In the genomic region with DNA sequence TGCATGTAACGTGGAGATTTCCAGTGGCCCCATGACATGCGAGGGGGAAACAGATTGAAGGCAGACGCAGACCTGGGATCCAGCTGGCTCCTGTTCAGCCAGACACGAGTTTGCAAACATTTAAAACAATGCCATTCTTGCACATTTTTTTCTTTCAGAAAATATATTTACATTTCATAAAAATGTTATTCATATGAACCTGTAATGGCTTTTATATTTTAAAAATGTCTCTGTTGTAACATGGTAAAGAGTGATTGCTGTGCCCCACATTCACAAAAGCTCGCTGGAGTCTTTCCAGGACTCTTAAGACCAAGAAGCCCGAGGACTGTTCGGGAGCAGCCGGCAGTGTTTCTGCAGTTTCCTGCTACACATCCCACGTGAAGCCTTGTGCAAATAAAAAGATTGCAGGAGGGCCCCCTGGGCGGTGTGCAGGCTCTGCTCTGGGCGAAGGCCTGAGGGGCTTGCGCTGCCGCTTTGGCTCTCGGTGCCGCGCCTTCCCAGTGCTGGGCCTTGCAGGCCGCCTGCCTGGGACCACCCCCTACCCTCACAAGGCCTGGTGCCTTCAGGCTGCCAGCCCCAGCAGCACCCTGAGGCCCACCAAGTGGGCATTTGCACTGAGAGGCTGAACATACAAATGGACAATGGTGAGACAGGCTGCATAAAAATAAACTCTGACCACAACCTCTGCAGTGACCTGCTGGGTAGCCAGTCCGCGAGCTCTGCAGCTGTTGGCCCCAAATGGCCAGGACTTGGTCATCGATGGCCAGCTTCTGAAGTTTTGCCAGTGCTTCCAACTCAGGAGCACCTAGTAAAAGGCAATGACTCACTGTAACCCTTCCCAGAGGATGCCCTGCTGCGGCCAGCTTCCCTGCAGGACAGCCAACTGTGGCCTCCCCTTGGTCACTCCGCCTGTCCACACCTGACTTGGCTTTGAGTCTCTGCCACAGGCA, we compare ENCODE assay signal across 2 cellular contexts.
TF ChIP-seq lines count a peak whose summit lies in the region.

No MANE protein-coding gene starts in this region.

TF ChIP-seq in K562, 482 proteins besides CTCF, POLR2A, EP300 and RAD21:
- TF ChIP-seq, protein P1, sequence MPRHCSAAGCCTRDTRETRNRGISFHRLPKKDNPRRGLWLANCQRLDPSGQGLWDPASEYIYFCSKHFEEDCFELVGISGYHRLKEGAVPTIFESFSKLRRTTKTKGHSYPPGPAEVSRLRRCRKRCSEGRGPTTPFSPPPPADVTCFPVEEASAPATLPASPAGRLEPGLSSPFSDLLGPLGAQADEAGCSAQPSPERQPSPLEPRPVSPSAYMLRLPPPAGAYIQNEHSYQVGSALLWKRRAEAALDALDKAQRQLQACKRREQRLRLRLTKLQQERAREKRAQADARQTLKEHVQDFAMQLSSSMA (CRISPR knock-in tag; IDR thresholded peaks at IDR 0.05): no peak
- TF ChIP-seq, protein P2, sequence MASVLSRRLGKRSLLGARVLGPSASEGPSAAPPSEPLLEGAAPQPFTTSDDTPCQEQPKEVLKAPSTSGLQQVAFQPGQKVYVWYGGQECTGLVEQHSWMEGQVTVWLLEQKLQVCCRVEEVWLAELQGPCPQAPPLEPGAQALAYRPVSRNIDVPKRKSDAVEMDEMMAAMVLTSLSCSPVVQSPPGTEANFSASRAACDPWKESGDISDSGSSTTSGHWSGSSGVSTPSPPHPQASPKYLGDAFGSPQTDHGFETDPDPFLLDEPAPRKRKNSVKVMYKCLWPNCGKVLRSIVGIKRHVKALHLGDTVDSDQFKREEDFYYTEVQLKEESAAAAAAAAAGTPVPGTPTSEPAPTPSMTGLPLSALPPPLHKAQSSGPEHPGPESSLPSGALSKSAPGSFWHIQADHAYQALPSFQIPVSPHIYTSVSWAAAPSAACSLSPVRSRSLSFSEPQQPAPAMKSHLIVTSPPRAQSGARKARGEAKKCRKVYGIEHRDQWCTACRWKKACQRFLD (CRISPR knock-in tag; IDR thresholded peaks at IDR 0.05): no peak
- TF ChIP-seq ZNF589 (CRISPR knock-in tag; IDR thresholded peaks at IDR 0.05; ENCODE audit: low read depth) (no peak), SRSF9 (IDR thresholded peaks at IDR 0.05; ENCODE audit: borderline replicate concordance, low read depth, low read length) (no peak), ZNF324 (CRISPR knock-in tag; IDR thresholded peaks at IDR 0.05) (no peak), ZNF583 (CRISPR knock-in tag; IDR thresholded peaks at IDR 0.05) (no peak), GABPB2 (CRISPR knock-in tag; conservative IDR thresholded peaks at IDR 0.05) (no peak), NCOA2 (IDR thresholded peaks at IDR 0.05; ENCODE audit: partially characterized antibody in 2 of 2) (no peak), ZNF445 (CRISPR knock-in tag; IDR thresholded peaks at IDR 0.05; ENCODE audit: low read depth) (no peak)
- TF ChIP-seq, protein P3, sequence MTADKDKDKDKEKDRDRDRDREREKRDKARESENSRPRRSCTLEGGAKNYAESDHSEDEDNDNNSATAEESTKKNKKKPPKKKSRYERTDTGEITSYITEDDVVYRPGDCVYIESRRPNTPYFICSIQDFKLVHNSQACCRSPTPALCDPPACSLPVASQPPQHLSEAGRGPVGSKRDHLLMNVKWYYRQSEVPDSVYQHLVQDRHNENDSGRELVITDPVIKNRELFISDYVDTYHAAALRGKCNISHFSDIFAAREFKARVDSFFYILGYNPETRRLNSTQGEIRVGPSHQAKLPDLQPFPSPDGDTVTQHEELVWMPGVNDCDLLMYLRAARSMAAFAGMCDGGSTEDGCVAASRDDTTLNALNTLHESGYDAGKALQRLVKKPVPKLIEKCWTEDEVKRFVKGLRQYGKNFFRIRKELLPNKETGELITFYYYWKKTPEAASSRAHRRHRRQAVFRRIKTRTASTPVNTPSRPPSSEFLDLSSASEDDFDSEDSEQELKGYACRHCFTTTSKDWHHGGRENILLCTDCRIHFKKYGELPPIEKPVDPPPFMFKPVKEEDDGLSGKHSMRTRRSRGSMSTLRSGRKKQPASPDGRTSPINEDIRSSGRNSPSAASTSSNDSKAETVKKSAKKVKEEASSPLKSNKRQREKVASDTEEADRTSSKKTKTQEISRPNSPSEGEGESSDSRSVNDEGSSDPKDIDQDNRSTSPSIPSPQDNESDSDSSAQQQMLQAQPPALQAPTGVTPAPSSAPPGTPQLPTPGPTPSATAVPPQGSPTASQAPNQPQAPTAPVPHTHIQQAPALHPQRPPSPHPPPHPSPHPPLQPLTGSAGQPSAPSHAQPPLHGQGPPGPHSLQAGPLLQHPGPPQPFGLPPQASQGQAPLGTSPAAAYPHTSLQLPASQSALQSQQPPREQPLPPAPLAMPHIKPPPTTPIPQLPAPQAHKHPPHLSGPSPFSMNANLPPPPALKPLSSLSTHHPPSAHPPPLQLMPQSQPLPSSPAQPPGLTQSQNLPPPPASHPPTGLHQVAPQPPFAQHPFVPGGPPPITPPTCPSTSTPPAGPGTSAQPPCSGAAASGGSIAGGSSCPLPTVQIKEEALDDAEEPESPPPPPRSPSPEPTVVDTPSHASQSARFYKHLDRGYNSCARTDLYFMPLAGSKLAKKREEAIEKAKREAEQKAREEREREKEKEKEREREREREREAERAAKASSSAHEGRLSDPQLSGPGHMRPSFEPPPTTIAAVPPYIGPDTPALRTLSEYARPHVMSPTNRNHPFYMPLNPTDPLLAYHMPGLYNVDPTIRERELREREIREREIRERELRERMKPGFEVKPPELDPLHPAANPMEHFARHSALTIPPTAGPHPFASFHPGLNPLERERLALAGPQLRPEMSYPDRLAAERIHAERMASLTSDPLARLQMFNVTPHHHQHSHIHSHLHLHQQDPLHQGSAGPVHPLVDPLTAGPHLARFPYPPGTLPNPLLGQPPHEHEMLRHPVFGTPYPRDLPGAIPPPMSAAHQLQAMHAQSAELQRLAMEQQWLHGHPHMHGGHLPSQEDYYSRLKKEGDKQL (CRISPR knock-in tag; IDR thresholded peaks at IDR 0.05; ENCODE audit: borderline replicate concordance): no peak
- TF ChIP-seq, protein P4, sequence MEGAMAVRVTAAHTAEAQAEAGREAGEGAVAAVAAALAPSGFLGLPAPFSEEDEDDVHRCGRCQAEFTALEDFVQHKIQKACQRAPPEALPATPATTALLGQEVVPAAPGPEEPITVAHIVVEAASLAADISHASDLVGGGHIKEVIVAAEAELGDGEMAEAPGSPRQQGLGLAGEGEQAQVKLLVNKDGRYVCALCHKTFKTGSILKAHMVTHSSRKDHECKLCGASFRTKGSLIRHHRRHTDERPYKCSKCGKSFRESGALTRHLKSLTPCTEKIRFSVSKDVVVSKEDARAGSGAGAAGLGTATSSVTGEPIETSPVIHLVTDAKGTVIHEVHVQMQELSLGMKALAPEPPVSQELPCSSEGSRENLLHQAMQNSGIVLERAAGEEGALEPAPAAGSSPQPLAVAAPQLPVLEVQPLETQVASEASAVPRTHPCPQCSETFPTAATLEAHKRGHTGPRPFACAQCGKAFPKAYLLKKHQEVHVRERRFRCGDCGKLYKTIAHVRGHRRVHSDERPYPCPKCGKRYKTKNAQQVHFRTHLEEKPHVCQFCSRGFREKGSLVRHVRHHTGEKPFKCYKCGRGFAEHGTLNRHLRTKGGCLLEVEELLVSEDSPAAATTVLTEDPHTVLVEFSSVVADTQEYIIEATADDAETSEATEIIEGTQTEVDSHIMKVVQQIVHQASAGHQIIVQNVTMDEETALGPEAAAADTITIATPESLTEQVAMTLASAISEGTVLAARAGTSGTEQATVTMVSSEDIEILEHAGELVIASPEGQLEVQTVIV (CRISPR knock-in tag; IDR thresholded peaks at IDR 0.05; ENCODE audit: borderline replicate concordance): no peak
- TF ChIP-seq, protein P5, sequence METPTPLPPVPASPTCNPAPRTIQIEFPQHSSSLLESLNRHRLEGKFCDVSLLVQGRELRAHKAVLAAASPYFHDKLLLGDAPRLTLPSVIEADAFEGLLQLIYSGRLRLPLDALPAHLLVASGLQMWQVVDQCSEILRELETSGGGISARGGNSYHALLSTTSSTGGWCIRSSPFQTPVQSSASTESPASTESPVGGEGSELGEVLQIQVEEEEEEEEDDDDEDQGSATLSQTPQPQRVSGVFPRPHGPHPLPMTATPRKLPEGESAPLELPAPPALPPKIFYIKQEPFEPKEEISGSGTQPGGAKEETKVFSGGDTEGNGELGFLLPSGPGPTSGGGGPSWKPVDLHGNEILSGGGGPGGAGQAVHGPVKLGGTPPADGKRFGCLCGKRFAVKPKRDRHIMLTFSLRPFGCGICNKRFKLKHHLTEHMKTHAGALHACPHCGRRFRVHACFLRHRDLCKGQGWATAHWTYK (CRISPR knock-in tag; IDR thresholded peaks at IDR 0.05): no peak

TF ChIP-seq in GM12891, 5 proteins besides CTCF, POLR2A, EP300 and RAD21 (continued from another document):
- TF ChIP-seq POLR2AphosphoS5 (IDR thresholded peaks at IDR 0.05; ENCODE audit: low read depth, low read length) (no peak), POU2F2 (IDR thresholded peaks at IDR 0.05; ENCODE audit: low read depth, low read length) (no peak), TAF1 (IDR thresholded peaks at IDR 0.05; ENCODE audit: low read depth, low read length) (no peak), SPI1 (IDR thresholded peaks at IDR 0.05; ENCODE audit: low read depth, low read length) (no peak)
